1 cellular context compared by ENCODE assay signal in the genomic region with DNA sequence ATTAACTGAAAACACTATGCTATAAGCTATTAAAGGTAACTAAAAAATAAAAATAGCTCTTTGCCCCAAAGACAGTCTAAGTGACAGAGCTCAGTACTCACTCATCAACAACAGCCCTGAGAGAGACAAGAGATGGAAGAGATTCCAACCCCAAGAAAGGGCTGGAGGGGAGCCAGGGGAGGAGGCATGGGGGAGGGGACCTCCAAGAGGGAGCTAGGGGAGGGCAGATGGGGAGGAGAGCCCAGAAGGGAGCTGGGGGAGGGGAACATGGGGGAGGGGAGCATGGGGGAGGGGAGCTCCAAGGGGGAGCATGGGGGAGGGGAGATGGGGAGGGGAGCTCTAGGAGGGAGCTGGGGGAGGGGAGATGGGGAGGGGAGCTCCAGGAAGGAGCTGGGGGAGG.
TF ChIP-seq lines count a peak whose summit lies in the region.

No MANE protein-coding gene starts in this region.

TF ChIP-seq in GM12878, 131 proteins besides CTCF, POLR2A, EP300 and RAD21:
- TF ChIP-seq MEF2A (IDR thresholded peaks at IDR 0.05; ENCODE audit: insufficient read depth, low read depth, low read length): peak; percentile 21; the same call in 1 of the 2 replicates
- TF ChIP-seq JUNB (IDR thresholded peaks at IDR 0.05): no peak
- TF ChIP-seq HDAC6 (IDR thresholded peaks at IDR 0.05; ENCODE audit: unreplicated experiment): no peak
TF ChIP-seq in GM12878: peak in this region for 1.
